Comparison of ENCODE assay signal across 8 cellular contexts in the genomic region with DNA sequence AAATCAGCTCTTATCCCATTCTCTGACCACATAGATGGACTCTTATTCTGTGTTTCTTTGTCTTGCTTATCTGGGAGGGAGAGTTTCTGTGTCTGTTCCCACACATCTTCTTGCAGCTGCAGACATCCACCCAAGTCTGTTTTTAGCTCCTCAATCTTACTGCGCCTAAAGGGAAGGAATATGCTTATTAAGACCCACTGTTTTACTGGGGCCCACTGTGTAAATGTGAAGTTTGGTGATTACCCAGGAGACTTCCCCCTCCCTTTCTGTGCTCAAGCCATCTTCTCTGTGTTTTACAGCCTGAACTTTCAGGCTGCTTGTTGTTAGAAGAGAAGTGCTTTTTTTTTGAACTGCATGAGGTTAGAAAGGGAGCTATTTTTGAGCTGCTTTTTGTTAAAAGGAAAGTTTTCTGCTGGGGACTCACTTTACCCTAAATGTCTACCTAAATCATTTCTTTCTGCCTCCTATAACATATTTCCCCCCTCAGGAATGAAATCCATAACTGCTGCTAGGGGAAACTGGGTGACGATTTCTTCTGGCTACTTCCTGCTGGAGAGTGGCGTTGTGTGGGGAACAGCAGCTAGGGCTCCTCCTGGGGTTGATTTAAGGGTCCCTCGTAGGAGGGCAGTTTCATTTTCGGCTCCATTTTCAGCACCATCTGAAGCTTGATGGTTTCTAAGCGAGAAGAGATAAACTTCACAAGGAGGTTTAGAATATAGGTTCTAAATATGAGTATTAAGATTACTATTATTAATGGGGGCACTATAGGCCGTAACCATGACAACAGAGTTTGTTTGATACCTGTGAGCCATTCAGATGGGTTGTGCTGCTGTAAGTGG. TPM values are rescaled to one million over a fixed set of nuclear protein-coding genes. Genes with fewer than 3 reads are reported as not detected.
A peak's percentile ranks its signal among the peaks of the same experiment; 100 is the strongest.
DNase-seq lines count a peak whose midpoint lies in the region; ATAC-seq and TF ChIP-seq lines count a peak whose summit lies in the region.

No MANE protein-coding gene starts in this region.

- DNase-seq in omental fat pad (ENCODE audit: low spot score) (no peak), NCI-H2107 treated with DMSO at 0.1 percent for 48 hours (lab: John Stamatoyannopoulos, UW; ENCODE audit: unreplicated experiment) (no peak)
- DNase-seq in activated CD8-positive, alpha-beta memory T cell treated with anti-CD3 and anti-CD28 coated beads, Interleukin-2, amount 50 U/mL, for 48 hours: no peak
- DNase-seq in activated naive CD4-positive, alpha-beta T cell treated with anti-CD3 and anti-CD28 coated beads, Interleukin-2, amount 50 U/mL, for 72 hours (ENCODE audit: low spot score in 2 of 2): no peak

- H3K4me3 Mint-ChIP-seq in dendritic cell treated with granulocyte-macrophage colony-stimulating factor and Interleukin-4, amounts not matched to agents 40 ng/mL and 50 ng/mL, for 4 days: no peak overlapping the region

- H3K27me3 Mint-ChIP-seq in dendritic cell treated with granulocyte-macrophage colony-stimulating factor and Interleukin-4, amounts not matched to agents 40 ng/mL and 50 ng/mL, for 4 days: no peaks in the 10 kb centered on the region

- H3K36me3 Mint-ChIP-seq in dendritic cell treated with granulocyte-macrophage colony-stimulating factor and Interleukin-4, amounts not matched to agents 40 ng/mL and 50 ng/mL, for 4 days (ENCODE audit: low read depth): peaks cover 76% of the 10 kb centered on the region
- H3K36me3 Mint-ChIP-seq in activated naive CD4-positive, alpha-beta T cell treated with anti-CD3 and anti-CD28 coated beads, Interleukin-2, amount 50 U/mL, for 72 hours: no peaks in the 10 kb centered on the region

- peak; percentile 54 for ATAC-seq in GM19455 (IDR thresholded peaks at IDR 0.05; ENCODE audit: unreplicated experiment)
- peak; percentile 17 for ATAC-seq in HG03469 (IDR thresholded peaks at IDR 0.05; ENCODE audit: unreplicated experiment)
- peak; percentile 34 for ATAC-seq in omental fat pad (ENCODE audit: low FRiP score)
- ATAC-seq in GM19467 (IDR thresholded peaks at IDR 0.05; ENCODE audit: unreplicated experiment): no peak
- no peak for ATAC-seq in activated naive CD4-positive, alpha-beta T cell treated with anti-CD3 and anti-CD28 coated beads, Interleukin-2, amount 50 U/mL, for 72 hours

- H3K27ac Mint-ChIP-seq in dendritic cell treated with granulocyte-macrophage colony-stimulating factor and Interleukin-4, amounts not matched to agents 40 ng/mL and 50 ng/mL, for 4 days: peak overlapping the region; percentile 66
- peak overlapping the region in 1 of 2 donors; percentile 22 for H3K27ac Mint-ChIP-seq in activated naive CD4-positive, alpha-beta T cell treated with anti-CD3 and anti-CD28 coated beads, Interleukin-2, amount 50 U/mL, for 72 hours

- intact Hi-C loops in dendritic cell treated with granulocyte-macrophage colony-stimulating factor and Interleukin-4, amounts not matched to agents 40 ng/mL and 50 ng/mL, for 4 days (cut with micrococcal nuclease): no loop called here

- H3K9me3 Mint-ChIP-seq in dendritic cell treated with granulocyte-macrophage colony-stimulating factor and Interleukin-4, amounts not matched to agents 40 ng/mL and 50 ng/mL, for 4 days: no peaks in the 10 kb centered on the region
- H3K9me3 Mint-ChIP-seq in activated naive CD4-positive, alpha-beta T cell treated with anti-CD3 and anti-CD28 coated beads, Interleukin-2, amount 50 U/mL, for 72 hours: no peaks in the 10 kb centered on the region

- no peak for TF ChIP-seq CTCF in omental fat pad (IDR thresholded peaks at IDR 0.05)

- H3K4me1 Mint-ChIP-seq in dendritic cell treated with granulocyte-macrophage colony-stimulating factor and Interleukin-4, amounts not matched to agents 40 ng/mL and 50 ng/mL, for 4 days (ENCODE audit: low read depth): peaks cover 14% of the 10 kb centered on the region

RNA-seq across cellular contexts. Expression of gene GMCL1, which starts 39.5 kb away (rescaled TPM):
- 10 to 100 TPM in 3 of 4 donors, 1 to 10 TPM in 1; 9.7 to 41.7 (median 20.4) TPM for total RNA-seq in omental fat pad
- 10 to 100 TPM; 22.8 to 44.9 TPM for total RNA-seq in activated naive CD4-positive, alpha-beta T cell treated with anti-CD3 and anti-CD28 coated beads, Interleukin-2, amount 50 U/mL, for 72 hours

RNA-seq across cellular contexts. Expression of gene ANXA4, which starts 48.0 kb away (rescaled TPM):
- total RNA-seq in omental fat pad: 10 to 100 TPM; 36.6 to 52.3 (median 40.7) TPM
- 10 to 100 TPM; 22.4 to 32.0 TPM for total RNA-seq in activated naive CD4-positive, alpha-beta T cell treated with anti-CD3 and anti-CD28 coated beads, Interleukin-2, amount 50 U/mL, for 72 hours

Comparison
In these comparisons a context has a peak if more than half of its experiments do, and no peak if none do; other contexts are left out.
1. ATAC-seq: peak in GM19455 (single experiment), HG03469 (single experiment) and omental fat pad (single experiment); none in GM19467 (single experiment) and activated naive CD4-positive, alpha-beta T cell treated with anti-CD3 and anti-CD28 coated beads, Interleukin-2, amount 50 U/mL, for 72 hours (0 of 2).